ENCODE assay signal across 8 cellular contexts in the genomic region with DNA sequence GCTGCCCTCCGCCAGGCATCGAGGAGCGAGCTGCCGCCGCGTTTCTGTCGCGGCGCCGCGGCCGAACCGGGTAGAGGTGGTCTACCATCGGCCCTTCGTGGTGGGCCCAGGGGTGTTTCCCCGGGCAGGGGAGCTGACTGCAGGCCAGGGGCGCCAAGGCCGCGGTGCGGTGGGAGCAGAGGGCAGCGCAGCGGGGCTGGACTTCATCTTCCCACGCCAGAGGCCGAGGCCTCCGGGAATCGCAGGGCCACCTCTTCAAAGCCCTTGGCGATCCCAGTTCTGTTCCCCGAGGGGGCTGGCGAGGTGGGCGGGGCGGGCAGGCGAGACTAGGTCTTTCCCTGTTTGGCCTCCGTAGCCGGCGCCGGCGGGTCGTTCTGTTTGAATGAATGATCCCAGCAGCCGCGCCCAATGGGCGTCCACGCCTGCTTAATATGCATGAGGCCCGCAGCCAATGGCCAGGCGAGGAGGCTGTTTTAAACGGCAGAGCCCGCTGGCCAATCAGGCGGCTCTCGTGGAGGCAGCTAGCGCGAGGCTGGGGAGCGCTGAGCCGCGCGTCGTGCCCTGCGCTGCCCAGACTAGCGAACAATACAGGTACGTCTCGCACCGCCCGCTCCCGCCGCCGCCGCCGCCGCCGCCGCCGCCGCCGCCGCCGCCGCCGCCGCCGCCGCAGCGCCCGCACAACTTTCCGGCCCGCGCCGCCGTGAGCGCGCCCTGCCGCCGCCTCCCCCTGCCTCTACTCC. TPM values are rescaled to one million over a fixed set of nuclear protein-coding genes. Genes with fewer than 3 reads are reported as not detected.
A peak's percentile ranks its signal among the peaks of the same experiment; 100 is the strongest.
DNase-seq lines count a peak whose midpoint lies in the region; ATAC-seq and TF ChIP-seq lines count a peak whose summit lies in the region.

A gene (plus strand): TSS at position 550 of the 740 bp plus-strand sequence. CDS start 2,265 bp downstream, outside the sequence.

- DNase-seq in Daoy (ENCODE audit: low read depth), result peak; percentile 95
- DNase-seq in GM23248, result peak; percentile 96
- DNase-seq in Karpas-422, result peak; percentile 94
- peak; percentile 95 for DNase-seq in RPMI7951 (ENCODE audit: low read depth)
- peak; percentile 82 for DNase-seq in activated T-helper 1 cell treated with anti-CD3 and anti-CD28 coated beads, Interleukin-12 subunit alpha, Interleukin-12 subunit beta, Interleukin-2, Interleukin-4 antibody, amounts not matched to agents 30 ng/mL and 10 ng/mL and 1 ng/mL, durations not matched to agents 14 hours and 24 hours and 36 hours (ENCODE audit: low spot score)
- DNase-seq in fibroblast of pulmonary artery (ENCODE audit: low read depth), result peak; percentile 87
- DNase-seq in stimulated activated naive CD8-positive, alpha-beta T cell treated with anti-CD3 and anti-CD28 coated beads, Interleukin-15, Interleukin-2, amounts not matched to agents 100 U/mL and 50 U/mL, for 24 hours, result peak; percentile 79

- peaks cover 6% of the 10 kb centered on the region for H3K4me1 Mint-ChIP-seq in activated T-helper 1 cell treated with anti-CD3 and anti-CD28 coated beads, Interleukin-12 subunit alpha, Interleukin-12 subunit beta, Interleukin-2, Interleukin-4 antibody, amounts not matched to agents 30 ng/mL and 10 ng/mL and 1 ng/mL, durations not matched to agents 14 hours and 24 hours and 36 hours (ENCODE audit: low read depth)
- peaks cover 7% of the 10 kb centered on the region for H3K4me1 Mint-ChIP-seq in nephron

- H3F3A ChIP-seq in GM23248 (ENCODE audit: insufficient read depth), result no peaks in the 10 kb centered on the region

- H3K27me3 ChIP-seq in GM23248 (replicated peaks; ENCODE audit: insufficient read depth) (no peaks in the 10 kb centered on the region), Karpas-422 (ENCODE audit: low read length) (no peaks in the 10 kb centered on the region)

- H2AFZ ChIP-seq in GM23248, result peak within 1 kb of the TSS; percentile 95
- H2AFZ ChIP-seq in Karpas-422 (ENCODE audit: low read length), result 0 out of 2 replicates have a peak within 1 kb of the TSS, but pooled peaks have one; percentile 43

- WGBS in GM23248 (ENCODE audit: low coverage in 1 of 2, low lambda C conversion rate in 2 of 2, missing lambda C conversion rate in 2 of 2), 2 experiments, result 2 to 5% methylated on average over 8 to 40 of the region's 90 CpGs

- ATAC-seq in stimulated activated naive CD8-positive, alpha-beta T cell treated with anti-CD3 and anti-CD28 coated beads, Interleukin-15, Interleukin-2, amounts not matched to agents 100 U/mL and 50 U/mL, for 24 hours, result peak; percentile 100

- H3K79me2 ChIP-seq in GM23248 (ENCODE audit: insufficient read depth), result 0 out of 2 replicates have a peak, but pooled peaks cover 14% of the 10 kb centered on the region
- H3K79me2 ChIP-seq in Karpas-422 (ENCODE audit: low read length), result no peaks in the 10 kb centered on the region

- H3K4me3 Mint-ChIP-seq in activated T-helper 1 cell treated with anti-CD3 and anti-CD28 coated beads, Interleukin-12 subunit alpha, Interleukin-12 subunit beta, Interleukin-2, Interleukin-4 antibody, amounts not matched to agents 30 ng/mL and 10 ng/mL and 1 ng/mL, durations not matched to agents 14 hours and 24 hours and 36 hours, result peak within 1 kb of the TSS; percentile 71
- H3K4me3 Mint-ChIP-seq in nephron, result peak within 1 kb of the TSS; percentile 76 to 87 (median 86)

- H3K4me2 ChIP-seq in GM23248 (ENCODE audit: unreplicated experiment) (peak within 1 kb of the TSS; percentile 81), Karpas-422 (ENCODE audit: low read depth, low read length, poor library complexity, severe bottlenecking) (peak within 1 kb of the TSS; percentile 60)

- H3K27me3 Mint-ChIP-seq in activated T-helper 1 cell treated with anti-CD3 and anti-CD28 coated beads, Interleukin-12 subunit alpha, Interleukin-12 subunit beta, Interleukin-2, Interleukin-4 antibody, amounts not matched to agents 30 ng/mL and 10 ng/mL and 1 ng/mL, durations not matched to agents 14 hours and 24 hours and 36 hours (ENCODE audit: insufficient read depth), result no peaks in the 10 kb centered on the region
- H3K27me3 Mint-ChIP-seq in nephron (ENCODE audit: low read depth), result peaks cover 4% of the 10 kb centered on the region

- H3K9me3 Mint-ChIP-seq in activated T-helper 1 cell treated with anti-CD3 and anti-CD28 coated beads, Interleukin-12 subunit alpha, Interleukin-12 subunit beta, Interleukin-2, Interleukin-4 antibody, amounts not matched to agents 30 ng/mL and 10 ng/mL and 1 ng/mL, durations not matched to agents 14 hours and 24 hours and 36 hours, result no peaks in the 10 kb centered on the region
- H3K9me3 Mint-ChIP-seq in nephron, result peaks cover 23% of the 10 kb centered on the region

- H4K20me1 ChIP-seq in GM23248 (ENCODE audit: insufficient read depth), result no peaks in the 10 kb centered on the region
- H4K20me1 ChIP-seq in Karpas-422 (ENCODE audit: insufficient read depth, low read depth, low read length), result no peaks in the 10 kb centered on the region

- no peak for TF ChIP-seq CTCF in fibroblast of pulmonary artery (IDR thresholded peaks at IDR 0.05; ENCODE audit: low read length, missing control alignments)
- TF ChIP-seq CTCF in nephron (IDR thresholded peaks at IDR 0.05; ENCODE audit: unreplicated experiment in 3 of 3), result no peak

- H3K27ac ChIP-seq in GM23248 (peak within 1 kb of the TSS; percentile 49), Karpas-422 (ENCODE audit: low read length) (no peak within 1 kb of the TSS)

- H3K27ac Mint-ChIP-seq in activated T-helper 1 cell treated with anti-CD3 and anti-CD28 coated beads, Interleukin-12 subunit alpha, Interleukin-12 subunit beta, Interleukin-2, Interleukin-4 antibody, amounts not matched to agents 30 ng/mL and 10 ng/mL and 1 ng/mL, durations not matched to agents 14 hours and 24 hours and 36 hours, result peak within 1 kb of the TSS; percentile 44
- peak within 1 kb of the TSS in 2 of 3 experiments; percentile 72 to 77 for H3K27ac Mint-ChIP-seq in nephron

- H3K9me3 ChIP-seq in GM23248 (ENCODE audit: low read depth) (no peaks in the 10 kb centered on the region), Karpas-422 (ENCODE audit: low read length) (no peaks in the 10 kb centered on the region)

- intact Hi-C loops in activated T-helper 1 cell treated with anti-CD3 and anti-CD28 coated beads, Interleukin-12 subunit alpha, Interleukin-12 subunit beta, Interleukin-2, Interleukin-4 antibody, amounts not matched to agents 30 ng/mL and 10 ng/mL and 1 ng/mL, durations not matched to agents 14 hours and 24 hours and 36 hours (cut with micrococcal nuclease), result loop anchor here (1.0 to 10.0 kb wide), 8 partner anchors 85 to 1478 kb away; a partner anchor contains a TSS

- no peaks in the 10 kb centered on the region for H3K9me2 ChIP-seq in GM23248 (ENCODE audit: insufficient read depth)
- H3K9me2 ChIP-seq in Karpas-422 (replicated peaks; ENCODE audit: insufficient read depth, low read length), result no peaks in the 10 kb centered on the region

- H3K4me3 ChIP-seq in GM23248 (peak within 1 kb of the TSS; percentile 80), Karpas-422 (ENCODE audit: low read length) (peak within 1 kb of the TSS; percentile 67), fibroblast of pulmonary artery (replicated peaks; ENCODE audit: low read depth, low read length) (peak within 1 kb of the TSS; percentile 62)

- peaks cover 15% of the 10 kb centered on the region for H3K36me3 Mint-ChIP-seq in activated T-helper 1 cell treated with anti-CD3 and anti-CD28 coated beads, Interleukin-12 subunit alpha, Interleukin-12 subunit beta, Interleukin-2, Interleukin-4 antibody, amounts not matched to agents 30 ng/mL and 10 ng/mL and 1 ng/mL, durations not matched to agents 14 hours and 24 hours and 36 hours (ENCODE audit: low read depth)
- peaks cover 22% of the 10 kb centered on the region for H3K36me3 Mint-ChIP-seq in nephron (ENCODE audit: low read depth)

- in situ Hi-C loops in GM23248 (cut with MboI), result loop anchor here (25.0 kb wide), 1 partner anchor 196 kb away; no protein-coding TSS in a partner anchor

- no peaks in the 10 kb centered on the region for H3K36me3 ChIP-seq in GM23248 (ENCODE audit: low read depth)
- no peaks in the 10 kb centered on the region for H3K36me3 ChIP-seq in Karpas-422 (ENCODE audit: insufficient read depth, low read length)

- H3K4me1 ChIP-seq in GM23248 (ENCODE audit: insufficient read depth), result no peaks in the 10 kb centered on the region
- H3K4me1 ChIP-seq in Karpas-422 (ENCODE audit: low read length), result peaks cover 7% of the 10 kb centered on the region

- peak within 1 kb of the TSS; percentile 81 for H3K9ac ChIP-seq in GM23248
- H3K9ac ChIP-seq in Karpas-422 (ENCODE audit: low read length), result peak within 1 kb of the TSS; percentile 72

RNA-seq across cellular contexts. Expression of the gene that starts here (rescaled TPM):
- 105 and 239 TPM in 2 replicates for total RNA-seq in Daoy (2014; rRNA removed; shearing (Covaris generic))
- total RNA-seq in GM23248 (2014; rRNA removed; shearing (Covaris generic)), result 6.5 and 12.1 TPM in 2 replicates
- polyA plus RNA-seq in GM23248 (2016; fragmentation: Nextera tagmentation; extraction: Ambion mirVana), result 31.7 and 33.3 TPM in 2 replicates
- total RNA-seq in Karpas-422 (2014; rRNA removed; shearing (Covaris generic); ENCODE audit: low replicate concordance), result 8.2 and 9.0 TPM in 2 replicates
- 66.8 and 69.0 TPM in 2 replicates for total RNA-seq in RPMI7951 (2014; rRNA removed; shearing (Covaris generic))
- 29.6 and 32.3 TPM in 2 replicates for total RNA-seq in activated T-helper 1 cell treated with anti-CD3 and anti-CD28 coated beads, Interleukin-12 subunit alpha, Interleukin-12 subunit beta, Interleukin-2, Interleukin-4 antibody, amounts not matched to agents 30 ng/mL and 10 ng/mL and 1 ng/mL, durations not matched to agents 14 hours and 24 hours and 36 hours
